15 cellular contexts compared by ENCODE assay signal in the genomic region with DNA sequence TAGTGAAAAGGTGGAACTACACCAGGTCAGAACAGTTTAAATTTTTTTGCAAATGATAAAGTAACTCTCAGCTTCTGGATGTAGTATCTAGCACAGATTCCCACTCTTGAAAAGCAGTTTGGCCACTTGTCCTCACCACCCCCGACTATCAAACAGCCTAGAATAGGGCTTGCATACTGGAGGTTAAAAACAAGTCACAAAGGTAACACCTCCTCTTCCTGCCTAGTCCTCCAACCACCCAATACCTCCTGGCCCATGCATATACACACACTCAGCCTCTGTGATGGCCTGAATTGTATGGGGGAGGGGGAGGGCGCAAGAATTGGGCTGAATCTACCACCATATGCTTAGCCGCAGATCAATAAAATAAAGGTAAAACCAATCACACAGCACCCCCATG. TPM values are rescaled to one million over a fixed set of nuclear protein-coding genes. Genes with fewer than 3 reads are reported as not detected.
A peak's percentile ranks its signal among the peaks of the same experiment; 100 is the strongest.
DNase-seq lines count a peak whose midpoint lies in the region; ATAC-seq, FAIRE-seq and TF ChIP-seq lines count a peak whose summit lies in the region.
"Had no signal": no experiment of that assay in that cellular context is flagged by ENCODE, and none has a peak within 500 bp of the region (broad histone marks: within the 10 kb centered on the region; RNA-seq: fewer than 3 reads in every experiment).

No MANE protein-coding gene starts in this region.

- FAIRE-seq in RCC 7860 (lab: Jason Lieb, UNC), result no peak

- CTCF ChIA-PET in CD8-positive, alpha-beta T cell (lab: Charles Lee), result no interaction called here

- peaks cover 35% of the 10 kb centered on the region for H3K4me1 Mint-ChIP-seq in nephron
- peaks cover 12% of the 10 kb centered on the region for H3K4me1 Mint-ChIP-seq in CD8-positive, alpha-beta T cell (ENCODE audit: low read depth)

- peaks cover 4% of the 10 kb centered on the region for H3K27me3 ChIP-seq in CD8-positive, alpha-beta T cell (ENCODE audit: insufficient read depth, low read length)

- DNase-seq in RCC 7860 (ENCODE audit: low spot score) (peak; percentile 47), germinal center (ENCODE audit: low spot score) (peak; percentile 10), HuH-7 (ENCODE audit: low spot score) (no peak)
- DNase-seq in CD8-positive, alpha-beta T cell, result no peak
- DNase-seq: activated CD4-positive, alpha-beta T cell treated with anti-CD3 and anti-CD28 coated beads, Interleukin-2, amount 50 U/mL, for 1 hour; Caco-2; kidney glomerular epithelial cell; NCI-H146; NCI-H748 treated with DMSO at 0.1 percent for 48 hours; thyroid gland had no signal

- no peak overlapping the region for H3K27ac ChIP-seq in CD8-positive, alpha-beta T cell (ENCODE audit: low read depth, low read length)
- H3K27ac ChIP-seq: thyroid gland had no signal

- no peaks in the 10 kb centered on the region for H3K9me3 Mint-ChIP-seq in nephron
- H3K9me3 Mint-ChIP-seq in CD8-positive, alpha-beta T cell, result no peaks in the 10 kb centered on the region
- H3K9me3 Mint-ChIP-seq: activated T-helper 1 cell treated with anti-CD3 and anti-CD28 coated beads, Interleukin-12 subunit alpha, Interleukin-12 subunit beta, Interleukin-2, Interleukin-4 antibody, amounts not matched to agents 30 ng/mL and 10 ng/mL and 1 ng/mL, durations not matched to agents 14 hours and 24 hours and 36 hours had no signal

- H3K36me3 Mint-ChIP-seq in nephron (ENCODE audit: low read depth), result no peaks in the 10 kb centered on the region
- H3K36me3 Mint-ChIP-seq in CD8-positive, alpha-beta T cell, result no peaks in the 10 kb centered on the region

- intact Hi-C loops in CD8-positive, alpha-beta T cell (cut with DNase I, micrococcal nuclease), result loop anchor here in 1 of 2 experiments (5.0 kb wide), 1 partner anchor 991 kb away; no protein-coding TSS in a partner anchor

- peak overlapping the region; percentile 82 to 83 (median 83) for H3K4me3 Mint-ChIP-seq in nephron
- no peak overlapping the region for H3K4me3 Mint-ChIP-seq in CD8-positive, alpha-beta T cell
- H3K4me3 Mint-ChIP-seq: activated T-helper 1 cell treated with anti-CD3 and anti-CD28 coated beads, Interleukin-12 subunit alpha, Interleukin-12 subunit beta, Interleukin-2, Interleukin-4 antibody, amounts not matched to agents 30 ng/mL and 10 ng/mL and 1 ng/mL, durations not matched to agents 14 hours and 24 hours and 36 hours had no signal

- H3K4me1 ChIP-seq in ES-I3 (ENCODE audit: insufficient read depth, low read length), result 0 out of 2 replicates have a peak, but pooled peaks cover 10% of the 10 kb centered on the region
- H3K4me1 ChIP-seq in CD8-positive, alpha-beta T cell (ENCODE audit: insufficient read depth, low read length), result peaks cover 2% of the 10 kb centered on the region
- H3K4me1 ChIP-seq: Caco-2, thyroid gland had no signal

- H3K27ac Mint-ChIP-seq in nephron, result peak overlapping the region; percentile 88 to 95 (median 95)
- no peak overlapping the region for H3K27ac Mint-ChIP-seq in CD8-positive, alpha-beta T cell
- H3K27ac Mint-ChIP-seq: activated T-helper 1 cell treated with anti-CD3 and anti-CD28 coated beads, Interleukin-12 subunit alpha, Interleukin-12 subunit beta, Interleukin-2, Interleukin-4 antibody, amounts not matched to agents 30 ng/mL and 10 ng/mL and 1 ng/mL, durations not matched to agents 14 hours and 24 hours and 36 hours had no signal

- 0 out of 2 replicates have a peak overlapping the region, but pooled peaks have one; percentile 43 for H3K9ac ChIP-seq in ES-I3 (ENCODE audit: low read depth, low read length)

- no peak for ATAC-seq in CD8-positive, alpha-beta T cell
- ATAC-seq in HG02642 (IDR thresholded peaks at IDR 0.05; ENCODE audit: poor library complexity, unreplicated experiment) (no peak), HG03039 (IDR thresholded peaks at IDR 0.05; ENCODE audit: unreplicated experiment) (no peak)

- peaks cover 59% of the 10 kb centered on the region for H3K27me3 Mint-ChIP-seq in nephron (ENCODE audit: low read depth)
- H3K27me3 Mint-ChIP-seq in CD8-positive, alpha-beta T cell (ENCODE audit: low read depth), result peaks cover 37% of the 10 kb centered on the region

- TF ChIP-seq CTCF in nephron (IDR thresholded peaks at IDR 0.05; ENCODE audit: unreplicated experiment in 3 of 3), result no peak
- TF ChIP-seq CTCF in CD8-positive, alpha-beta T cell (IDR thresholded peaks at IDR 0.05), result no peak

- no peaks in the 10 kb centered on the region for H3K36me3 ChIP-seq in ES-I3 (ENCODE audit: insufficient read depth, low read length)
- H3K36me3 ChIP-seq in CD8-positive, alpha-beta T cell (ENCODE audit: insufficient read depth, low read length), result no peaks in the 10 kb centered on the region
- H3K36me3 ChIP-seq: thyroid gland had no signal

- POLR2A ChIA-PET in CD8-positive, alpha-beta T cell (lab: Charles Lee), result interaction anchor here (1.0 kb wide), 1 partner anchor 15 kb away, joined by 4 read pairs; no protein-coding TSS in a partner anchor

- no peaks in the 10 kb centered on the region for H3K9me3 ChIP-seq in ES-I3 (ENCODE audit: control insufficient read depth, insufficient read depth, low read length)
- H3K9me3 ChIP-seq in CD8-positive, alpha-beta T cell (ENCODE audit: low read length), result no peaks in the 10 kb centered on the region
- H3K9me3 ChIP-seq: Caco-2, thyroid gland had no signal

- no peak overlapping the region for H3K4me3 ChIP-seq in CD8-positive, alpha-beta T cell (ENCODE audit: low read depth, low read length)
- H3K4me3 ChIP-seq: thyroid gland had no signal

RNA-seq across cellular contexts. Expression of a gene that starts 5.7 kb away (rescaled TPM):
- total RNA-seq in CD8-positive, alpha-beta T cell, result 1 to 10 TPM; 2.3 to 3.5 TPM

Comparison
In these comparisons a context has a peak if more than half of its experiments do, and no peak if none do; other contexts are left out.
1. DNase-seq: peak in RCC 7860 (single experiment) and germinal center (single experiment); none in CD8-positive, alpha-beta T cell (0 of 7) and HuH-7 (single experiment).